In the genomic region with DNA sequence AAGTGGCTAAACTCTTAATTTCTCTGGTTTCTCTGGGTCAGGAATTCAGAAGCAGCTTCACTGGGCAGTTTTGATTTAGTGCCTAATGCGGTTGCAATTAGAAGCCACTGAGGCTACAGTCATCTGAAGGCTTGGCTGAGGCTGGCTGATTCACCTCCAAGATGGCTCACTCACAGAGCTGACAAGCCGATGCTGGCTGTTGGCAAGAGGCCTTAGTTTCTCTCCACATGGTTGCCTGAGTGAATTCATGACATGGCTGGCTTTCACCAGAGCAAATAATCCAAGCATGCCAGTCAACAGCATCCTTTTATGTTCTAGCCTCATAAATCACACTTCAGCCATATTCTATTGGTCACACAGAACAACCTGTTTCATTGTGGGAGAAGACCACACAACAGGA, we compare ENCODE assay signal across 1 cellular context.
TF ChIP-seq lines count a peak whose summit lies in the region.

No MANE protein-coding gene starts in this region.

TF ChIP-seq in HepG2, 621 proteins besides CTCF, POLR2A, EP300 and RAD21:
- TF ChIP-seq, protein P1, sequence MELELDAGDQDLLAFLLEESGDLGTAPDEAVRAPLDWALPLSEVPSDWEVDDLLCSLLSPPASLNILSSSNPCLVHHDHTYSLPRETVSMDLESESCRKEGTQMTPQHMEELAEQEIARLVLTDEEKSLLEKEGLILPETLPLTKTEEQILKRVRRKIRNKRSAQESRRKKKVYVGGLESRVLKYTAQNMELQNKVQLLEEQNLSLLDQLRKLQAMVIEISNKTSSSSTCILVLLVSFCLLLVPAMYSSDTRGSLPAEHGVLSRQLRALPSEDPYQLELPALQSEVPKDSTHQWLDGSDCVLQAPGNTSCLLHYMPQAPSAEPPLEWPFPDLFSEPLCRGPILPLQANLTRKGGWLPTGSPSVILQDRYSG (CRISPR knock-in tag; IDR thresholded peaks at IDR 0.05): no peak
- TF ChIP-seq GABPA (IDR thresholded peaks at IDR 0.05; ENCODE audit: low read depth, low read length) (no peak), GABPA (CRISPR knock-in tag; IDR thresholded peaks at IDR 0.05; ENCODE audit: low read depth) (no peak)
